Comparison of ENCODE assay signal across 12 cellular contexts in genomic region chr4:145731026-145731425, GRCh38. TPM values are rescaled to one million over a fixed set of nuclear protein-coding genes. Genes with fewer than 3 reads are reported as not detected.
A peak's percentile ranks its signal among the peaks of the same experiment; 100 is the strongest.
DNase-seq lines count a peak whose midpoint lies in the region; ATAC-seq, FAIRE-seq and TF ChIP-seq lines count a peak whose summit lies in the region.
"Had no signal": no experiment of that assay in that cellular context is flagged by ENCODE, and none has a peak within 500 bp of the region (broad histone marks: within the 10 kb centered on the region; RNA-seq: fewer than 3 reads in every experiment).

No MANE protein-coding gene starts in this region.

- H3K4me2 ChIP-seq in HepG2 (ENCODE audit: low read depth, low read length) = peak overlapping the region; percentile 8; the same call in 1 of the 2 replicates

- H3K27ac ChIP-seq in VCaP (peak overlapping the region; percentile 76), HepG2 (ENCODE audit: extremely low read length, insufficient read depth, low read length) (no peak overlapping the region)
- H3K27ac ChIP-seq: upper lobe of right lung had no signal

- CTCF ChIA-PET in HepG2 (lab: Yijun Ruan, JAX; ENCODE audit: low intra/inter-chr PET ratio, low total read pairs) = no interaction called here

- BruUV-seq in HepG2 (replicated peaks; lab: Mats Ljungman, UMichigan) = no TSS peak

- in situ Hi-C loops in HepG2 (cut with HindIII; ENCODE audit: extremely low pct_ligation_motif_present, low pct_unique_long_range_greater_than_20kb) = loop anchor here (10.0 kb wide), 1 partner anchor 204 kb away; the partner anchor contains the start of gene ZNF827

- H3K79me2 ChIP-seq in HepG2 (ENCODE audit: insufficient read depth, low read length) = no peaks in the 10 kb centered on the region

- H3K27me3 ChIP-seq in HepG2 (ENCODE audit: control insufficient read depth in 1 of 2, insufficient read depth in 2 of 2, low read length in 2 of 2) = peaks cover 0 to 38% of the 10 kb centered on the region in 2 experiments; a peak in 3 of 5 replicates
- H3K27me3 ChIP-seq: ascending aorta, upper lobe of right lung had no signal

- TF ChIP-seq POLR2A in HepG2 (IDR thresholded peaks at IDR 0.05; ENCODE audit: insufficient read depth in 1 of 2, low read depth in 2 of 2, low read length in 2 of 2) = no peak

- no peak for FAIRE-seq in HepG2 (lab: Jason Lieb, UNC)
- FAIRE-seq: D721Med had no signal

- peak; percentile 66 for ATAC-seq in HepG2
- ATAC-seq in GM18517 (IDR thresholded peaks at IDR 0.05; ENCODE audit: unreplicated experiment) = no peak
- no peak for ATAC-seq in GM21737 (IDR thresholded peaks at IDR 0.05; ENCODE audit: unreplicated experiment)
- ATAC-seq: upper lobe of right lung had no signal

- peaks cover 16% of the 10 kb centered on the region for H3K4me1 ChIP-seq in HepG2 (ENCODE audit: insufficient read depth, low read length)

- DNase-seq in AG09319 (ENCODE audit: extremely low read depth, low read depth) = peak; percentile 34
- peak; percentile 72 for DNase-seq in LoVo (ENCODE audit: low spot score)
- DNase-seq in HepG2 (ENCODE audit: low spot score) = peak; percentile 77
- no peak for DNase-seq in stimulated activated CD4-positive, alpha-beta T cell treated with anti-CD3 and anti-CD28 coated beads, Interleukin-2, amount 100 ng/mL, for 48 hours
- no peak for DNase-seq in putamen (ENCODE audit: low spot score)
- DNase-seq: activated CD4-positive, alpha-beta T cell treated with anti-CD3 and anti-CD28 coated beads, Interleukin-2, amount 10 ng/mL, durations not matched to agents 24 days and 14 days; upper lobe of right lung had no signal

- WGBS in HepG2 (ENCODE audit: low lambda C conversion rate) = 0% methylated on average over 1 of the region's 1 CpG

- no peak overlapping the region for H3K4me3 ChIP-seq in HepG2 (replicated peaks in 1 of 3; ENCODE audit: insufficient read depth in 1 of 3, low read depth in 2 of 3, low read length in 3 of 3)
- H3K4me3 ChIP-seq: ascending aorta, upper lobe of right lung had no signal

- H3K9me3 ChIP-seq in HepG2 (ENCODE audit: low read length) = no peaks in the 10 kb centered on the region
- H3K9me3 ChIP-seq: ascending aorta, upper lobe of right lung had no signal

- no peak overlapping the region for H2AFZ ChIP-seq in HepG2 (ENCODE audit: low read length)

- H3K9ac ChIP-seq in HepG2 (ENCODE audit: insufficient read depth, low read depth, low read length) = no peak overlapping the region

- intact Hi-C loops in HepG2 (cut with micrococcal nuclease; ENCODE audit: unreplicated experiment) = loop anchor here (1.0 to 2.0 kb wide), 2 partner anchors 112 to 205 kb away; partner anchors contain the start of gene MMAA

- POLR2A ChIA-PET in HepG2 (lab: Yijun Ruan, JAX) = no interaction called here

- TF ChIP-seq CTCF in AG09319 (IDR thresholded peaks at IDR 0.05; ENCODE audit: low read depth, low read length) (no peak), VCaP (conservative IDR thresholded peaks at IDR 0.05) (no peak), HepG2 (CRISPR knock-in tag; IDR thresholded peaks at IDR 0.05) (no peak)

- no peak for TF ChIP-seq RAD21 in HepG2 (CRISPR knock-in tag; IDR thresholded peaks at IDR 0.05)

- TF ChIP-seq EP300 in HepG2 (IDR thresholded peaks at IDR 0.05; ENCODE audit: low read depth in 2 of 2, low read length in 2 of 2) (peak in 1 of 2 experiments; percentile 28; a peak in 1 of 4 replicates), HepG2 (CRISPR knock-in tag; IDR thresholded peaks at IDR 0.05; ENCODE audit: borderline replicate concordance) (no peak)

- no peaks in the 10 kb centered on the region for H3K36me3 ChIP-seq in HepG2 (replicated peaks in 1 of 2; ENCODE audit: control insufficient read depth in 1 of 2, insufficient read depth in 2 of 2, low read length in 2 of 2)
- H3K36me3 ChIP-seq: ascending aorta, upper lobe of right lung had no signal

- H4K20me1 ChIP-seq in HepG2 (ENCODE audit: insufficient read depth, low read length) = no peaks in the 10 kb centered on the region

TF ChIP-seq in HepG2, 621 proteins besides CTCF, POLR2A, EP300 and RAD21 (continues in another document):
- TF ChIP-seq MIXL1 (CRISPR knock-in tag; IDR thresholded peaks at IDR 0.05) (0 out of 2 replicates have a peak, but pooled peaks have one; percentile 16), HMG20A (CRISPR knock-in tag; IDR thresholded peaks at IDR 0.05; ENCODE audit: borderline replicate concordance) (peak; percentile 55; the same call in 1 of the 2 replicates), MED1 (CRISPR knock-in tag; IDR thresholded peaks at IDR 0.05) (no peak), MXD4 (CRISPR knock-in tag; IDR thresholded peaks at IDR 0.05) (no peak), ZNF547 (CRISPR knock-in tag; IDR thresholded peaks at IDR 0.05) (no peak), TBX3 (IDR thresholded peaks at IDR 0.05; ENCODE audit: borderline replicate concordance) (no peak), ZHX1 (CRISPR knock-in tag; IDR thresholded peaks at IDR 0.05; ENCODE audit: low read depth) (no peak), NFIC (IDR thresholded peaks at IDR 0.05; ENCODE audit: low read length) (no peak)
- TF ChIP-seq, protein P1, sequence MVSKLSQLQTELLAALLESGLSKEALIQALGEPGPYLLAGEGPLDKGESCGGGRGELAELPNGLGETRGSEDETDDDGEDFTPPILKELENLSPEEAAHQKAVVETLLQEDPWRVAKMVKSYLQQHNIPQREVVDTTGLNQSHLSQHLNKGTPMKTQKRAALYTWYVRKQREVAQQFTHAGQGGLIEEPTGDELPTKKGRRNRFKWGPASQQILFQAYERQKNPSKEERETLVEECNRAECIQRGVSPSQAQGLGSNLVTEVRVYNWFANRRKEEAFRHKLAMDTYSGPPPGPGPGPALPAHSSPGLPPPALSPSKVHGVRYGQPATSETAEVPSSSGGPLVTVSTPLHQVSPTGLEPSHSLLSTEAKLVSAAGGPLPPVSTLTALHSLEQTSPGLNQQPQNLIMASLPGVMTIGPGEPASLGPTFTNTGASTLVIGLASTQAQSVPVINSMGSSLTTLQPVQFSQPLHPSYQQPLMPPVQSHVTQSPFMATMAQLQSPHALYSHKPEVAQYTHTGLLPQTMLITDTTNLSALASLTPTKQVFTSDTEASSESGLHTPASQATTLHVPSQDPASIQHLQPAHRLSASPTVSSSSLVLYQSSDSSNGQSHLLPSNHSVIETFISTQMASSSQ (IDR thresholded peaks at IDR 0.05; ENCODE audit: low read depth) = peak; percentile 86
- TF ChIP-seq, protein P1 (CRISPR knock-in tag; IDR thresholded peaks at IDR 0.05; ENCODE audit: borderline replicate concordance) = peak; percentile 85

RNA-seq across cellular contexts. Expression of gene C4orf51, which starts 51.1 kb away (rescaled TPM):
- not detected in 2 replicates for total RNA-seq in HepG2 (2016; rRNA removed; fragmentation: Illumina TruSeq; extraction: Trizol)
- total RNA-seq in HepG2 (2016; cell fraction: cytosol; rRNA removed; fragmentation: Illumina TruSeq; extraction: Trizol; ENCODE audit: low read depth) = not detected in 2 replicates
- total RNA-seq in HepG2 (2016; cell fraction: insoluble cytoplasmic fraction; rRNA removed; fragmentation: Illumina TruSeq; extraction: Trizol) = not detected in 2 replicates
- total RNA-seq in HepG2 (2016; cell fraction: membrane; rRNA removed; fragmentation: Illumina TruSeq; extraction: Trizol) = not detected in 2 replicates
- total RNA-seq in HepG2 (2016; cell fraction: nucleus; rRNA removed; fragmentation: Illumina TruSeq; extraction: Trizol) = not detected in 2 replicates
- polyA plus RNA-seq in HepG2 (2011; rRNA removed) = not detected in 2 replicates
- polyA plus RNA-seq in HepG2 (2011; cell fraction: cytosol; rRNA removed) = not detected in 2 replicates
- polyA plus RNA-seq in HepG2 (2011; cell fraction: nucleus; rRNA removed) = not detected in 2 replicates
- polyA plus RNA-seq in HepG2 (2012) = not detected in 2 replicates
- not detected in 2 replicates for polyA plus RNA-seq in HepG2 (2016; cell fraction: cytosol; fragmentation: Illumina TruSeq; extraction: Trizol; ENCODE audit: low read depth)
- polyA plus RNA-seq in HepG2 (2016; cell fraction: insoluble cytoplasmic fraction; fragmentation: Illumina TruSeq; extraction: Trizol; ENCODE audit: low read depth) = not detected in 2 replicates
- not detected in 2 replicates for polyA plus RNA-seq in HepG2 (2016; cell fraction: membrane; fragmentation: Illumina TruSeq; extraction: Trizol; ENCODE audit: low read depth)
- not detected in 2 replicates for polyA plus RNA-seq in HepG2 (2016; cell fraction: nucleus; fragmentation: Illumina TruSeq; extraction: Trizol; ENCODE audit: insufficient read depth, low read depth)
- polyA minus RNA-seq in HepG2 (2011; rRNA and poly(A)+ RNA removed; ENCODE audit: low replicate concordance) = not detected in 2 replicates
- polyA minus RNA-seq in HepG2 (2011; cell fraction: cytosol; rRNA and poly(A)+ RNA removed) = not detected in 2 replicates
- polyA minus RNA-seq in HepG2 (2011; cell fraction: nucleus; rRNA and poly(A)+ RNA removed) = not detected in 2 replicates
- total RNA-seq: activated CD4-positive, alpha-beta T cell treated with anti-CD3 and anti-CD28 coated beads, Interleukin-2, amount 10 ng/mL, durations not matched to agents 24 days and 14 days; ascending aorta; upper lobe of right lung had no signal

Comparison
In these comparisons a context has a peak if more than half of its experiments do, and no peak if none do; other contexts are left out.
1. DNase-seq: peak in AG09319 (single experiment), LoVo (single experiment) and HepG2 (single experiment); none in stimulated activated CD4-positive, alpha-beta T cell treated with anti-CD3 and anti-CD28 coated beads, Interleukin-2, amount 100 ng/mL, for 48 hours (0 of 2) and putamen (single experiment).